In genomic region chr6:113842165-113842564, GRCh38 we compare ENCODE assay signal across 18 cellular contexts. TPM values are rescaled to one million over a fixed set of nuclear protein-coding genes. Genes with fewer than 3 reads are reported as not detected.
A peak's percentile ranks its signal among the peaks of the same experiment; 100 is the strongest.
DNase-seq lines count a peak whose midpoint lies in the region; ATAC-seq, FAIRE-seq and TF ChIP-seq lines count a peak whose summit lies in the region.
"Had no signal": no experiment of that assay in that cellular context is flagged by ENCODE, and none has a peak within 500 bp of the region (broad histone marks: within the 10 kb centered on the region; RNA-seq: fewer than 3 reads in every experiment).

No MANE protein-coding gene starts in this region.

- no peak overlapping the region for H3K4me3 Mint-ChIP-seq in astrocyte (ENCODE audit: unreplicated experiment)
- H3K4me3 Mint-ChIP-seq in immature natural killer cell: no peak overlapping the region
- H3K4me3 Mint-ChIP-seq in activated CD8-positive, alpha-beta T cell treated with anti-CD3 and anti-CD28 coated beads, Interleukin-2, amount 10 ng/mL, durations not matched to agents 7 days and 5 days: no peak overlapping the region
- H3K4me3 Mint-ChIP-seq: activated naive CD8-positive, alpha-beta T cell treated with anti-CD3 and anti-CD28 coated beads for 36 hours; endodermal cell; stimulated activated memory B cell treated with anti-CD40 and anti-IgM and Interleukin-4, amounts not matched to agents 10 μg/mL and 1 μg/mL and 100 μg/mL, for 72 hours had no signal

- no peaks in the 10 kb centered on the region for H3K27me3 Mint-ChIP-seq in astrocyte (ENCODE audit: low read depth, unreplicated experiment)
- H3K27me3 Mint-ChIP-seq in immature natural killer cell (ENCODE audit: low read depth in 3 of 3): peaks cover 0 to 4% (median 0%) of the 10 kb centered on the region in 3 donors
- H3K27me3 Mint-ChIP-seq in activated CD8-positive, alpha-beta T cell treated with anti-CD3 and anti-CD28 coated beads, Interleukin-2, amount 10 ng/mL, durations not matched to agents 7 days and 5 days (ENCODE audit: low read depth): peaks cover 15% of the 10 kb centered on the region
- H3K27me3 Mint-ChIP-seq: stimulated activated memory B cell treated with anti-CD40 and anti-IgM and Interleukin-4, amounts not matched to agents 10 μg/mL and 1 μg/mL and 100 μg/mL, for 72 hours had no signal

- no peak overlapping the region for H3K27ac ChIP-seq in astrocyte (ENCODE audit: low read depth, low read length)
- H3K27ac ChIP-seq: 22Rv1, upper lobe of right lung had no signal

- POLR2A ChIA-PET in activated CD8-positive, alpha-beta T cell treated with anti-CD3 and anti-CD28 coated beads, Interleukin-2, amount 10 ng/mL, durations not matched to agents 7 days and 5 days (lab: Charles Lee): no interaction called here

- H3K4me3 ChIP-seq in astrocyte (ENCODE audit: insufficient read depth, low read depth, low read length): no peak overlapping the region
- H3K4me3 ChIP-seq: upper lobe of right lung had no signal

- H3K27me3 ChIP-seq in astrocyte (ENCODE audit: insufficient read depth, low read length): no peaks in the 10 kb centered on the region
- H3K27me3 ChIP-seq: upper lobe of right lung had no signal

- no peaks in the 10 kb centered on the region for H3K36me3 Mint-ChIP-seq in astrocyte (ENCODE audit: low read depth, unreplicated experiment)
- no peaks in the 10 kb centered on the region for H3K36me3 Mint-ChIP-seq in immature natural killer cell
- H3K36me3 Mint-ChIP-seq in activated CD8-positive, alpha-beta T cell treated with anti-CD3 and anti-CD28 coated beads, Interleukin-2, amount 10 ng/mL, durations not matched to agents 7 days and 5 days (ENCODE audit: low read depth): no peaks in the 10 kb centered on the region
- H3K36me3 Mint-ChIP-seq: activated naive CD8-positive, alpha-beta T cell treated with anti-CD3 and anti-CD28 coated beads for 36 hours; stimulated activated memory B cell treated with anti-CD40 and anti-IgM and Interleukin-4, amounts not matched to agents 10 μg/mL and 1 μg/mL and 100 μg/mL, for 72 hours had no signal

- peak; percentile 71 for DNase-seq in A172 (ENCODE audit: low spot score)
- peak; percentile 93 for DNase-seq in astrocyte (ENCODE audit: low read depth)
- no peak for DNase-seq in immature natural killer cell
- no peak for DNase-seq in stimulated activated CD4-positive, alpha-beta T cell treated with anti-CD3 and anti-CD28 coated beads, Interleukin-4, amount 100 ng/mL, for 1 hour
- no peak for DNase-seq in activated CD4-positive, CD25-positive, alpha-beta regulatory T cell (lab: John Stamatoyannopoulos, UW)
- no peak for DNase-seq in activated CD8-positive, alpha-beta T cell treated with anti-CD3 and anti-CD28 coated beads, Interleukin-2, amount 10 ng/mL, durations not matched to agents 7 days and 5 days
- DNase-seq: activated CD4-positive, alpha-beta T cell treated with anti-CD3 and anti-CD28 coated beads for 1 hour; activated naive CD8-positive, alpha-beta T cell treated with anti-CD3 and anti-CD28 coated beads for 36 hours; activated T-cell treated with anti-CD3 and anti-CD28 coated beads for 4 hours; cerebellar nuclear complex; endodermal cell; NCI-H187 treated with DMSO at 0.1 percent for 48 hours; NCI-H526; upper lobe of right lung had no signal

- H3K4me1 ChIP-seq in astrocyte (ENCODE audit: insufficient read depth, low read length): no peaks in the 10 kb centered on the region
- H3K4me1 ChIP-seq: upper lobe of right lung had no signal

- H3K9me3 Mint-ChIP-seq in astrocyte (ENCODE audit: unreplicated experiment): no peaks in the 10 kb centered on the region
- H3K9me3 Mint-ChIP-seq in immature natural killer cell: no peaks in the 10 kb centered on the region
- no peaks in the 10 kb centered on the region for H3K9me3 Mint-ChIP-seq in activated CD8-positive, alpha-beta T cell treated with anti-CD3 and anti-CD28 coated beads, Interleukin-2, amount 10 ng/mL, durations not matched to agents 7 days and 5 days (ENCODE audit: insufficient read depth)
- H3K9me3 Mint-ChIP-seq: activated naive CD8-positive, alpha-beta T cell treated with anti-CD3 and anti-CD28 coated beads for 36 hours; endodermal cell; stimulated activated memory B cell treated with anti-CD40 and anti-IgM and Interleukin-4, amounts not matched to agents 10 μg/mL and 1 μg/mL and 100 μg/mL, for 72 hours had no signal

- no peaks in the 10 kb centered on the region for H4K20me1 ChIP-seq in astrocyte (ENCODE audit: insufficient read depth, low read length)

- peak; percentile 81 for ATAC-seq in GM18870 (IDR thresholded peaks at IDR 0.05; ENCODE audit: unreplicated experiment)
- ATAC-seq in HG03342 (IDR thresholded peaks at IDR 0.05; ENCODE audit: unreplicated experiment): peak; percentile 73
- no peak for ATAC-seq in activated CD8-positive, alpha-beta T cell treated with anti-CD3 and anti-CD28 coated beads, Interleukin-2, amount 10 ng/mL, durations not matched to agents 7 days and 5 days
- ATAC-seq: stimulated activated memory B cell treated with anti-CD40 and anti-IgM and Interleukin-4, amounts not matched to agents 10 μg/mL and 1 μg/mL and 100 μg/mL, for 72 hours; upper lobe of right lung had no signal

- TF ChIP-seq CTCF in astrocyte (IDR thresholded peaks at IDR 0.05; ENCODE audit: insufficient read depth, low read depth, low read length): no peak

- CTCF ChIA-PET in activated CD8-positive, alpha-beta T cell treated with anti-CD3 and anti-CD28 coated beads, Interleukin-2, amount 10 ng/mL, durations not matched to agents 7 days and 5 days (lab: Charles Lee): no interaction called here

- peak; percentile 84 for FAIRE-seq in astrocyte (lab: Jason Lieb, UNC)

- no peak overlapping the region for H2AFZ ChIP-seq in astrocyte (ENCODE audit: low read depth, low read length)

- no peak overlapping the region for H3K4me2 ChIP-seq in astrocyte (ENCODE audit: low read length)

- no peak overlapping the region for H3K9ac ChIP-seq in astrocyte (ENCODE audit: low read length)

- no peaks in the 10 kb centered on the region for H3K79me2 ChIP-seq in astrocyte (ENCODE audit: insufficient read depth, low read length)

- no peaks in the 10 kb centered on the region for H3K9me3 ChIP-seq in astrocyte (ENCODE audit: insufficient read depth, low read depth, low read length)
- H3K9me3 ChIP-seq: upper lobe of right lung had no signal

- H3K27ac Mint-ChIP-seq in astrocyte (ENCODE audit: unreplicated experiment) (peak overlapping the region; percentile 66), immature natural killer cell (no peak overlapping the region)
- no peak overlapping the region for H3K27ac Mint-ChIP-seq in activated CD8-positive, alpha-beta T cell treated with anti-CD3 and anti-CD28 coated beads, Interleukin-2, amount 10 ng/mL, durations not matched to agents 7 days and 5 days
- H3K27ac Mint-ChIP-seq: activated naive CD8-positive, alpha-beta T cell treated with anti-CD3 and anti-CD28 coated beads for 36 hours; endodermal cell; stimulated activated memory B cell treated with anti-CD40 and anti-IgM and Interleukin-4, amounts not matched to agents 10 μg/mL and 1 μg/mL and 100 μg/mL, for 72 hours had no signal

- H3K4me1 Mint-ChIP-seq in astrocyte (ENCODE audit: low read depth, unreplicated experiment) (peaks cover 19% of the 10 kb centered on the region), immature natural killer cell (no peaks in the 10 kb centered on the region)
- no peaks in the 10 kb centered on the region for H3K4me1 Mint-ChIP-seq in activated CD8-positive, alpha-beta T cell treated with anti-CD3 and anti-CD28 coated beads, Interleukin-2, amount 10 ng/mL, durations not matched to agents 7 days and 5 days (ENCODE audit: low read depth)
- H3K4me1 Mint-ChIP-seq: activated naive CD8-positive, alpha-beta T cell treated with anti-CD3 and anti-CD28 coated beads for 36 hours had no signal

- no peaks in the 10 kb centered on the region for H3K36me3 ChIP-seq in astrocyte (ENCODE audit: insufficient read depth, low read length)
- H3K36me3 ChIP-seq: upper lobe of right lung had no signal

RNA-seq across cellular contexts. Expression of gene MARCKS, which starts 15.0 kb away (rescaled TPM):
- total RNA-seq in A172 (2014; rRNA removed; shearing (Covaris generic)): 108 and 150 TPM in 2 replicates
- total RNA-seq in astrocyte: 240 and 261 TPM in 2 replicates
- under 1 TPM in 2 of 3 donors, not detected in 1; 0.04 to 0.12 TPM for polyA plus RNA-seq in immature natural killer cell
- under 1 TPM; 0.05 to 0.08 TPM for total RNA-seq in activated CD8-positive, alpha-beta T cell treated with anti-CD3 and anti-CD28 coated beads, Interleukin-2, amount 10 ng/mL, durations not matched to agents 7 days and 5 days

Comparison
In these comparisons a context has a peak if more than half of its experiments do, and no peak if none do; other contexts are left out.
1. DNase-seq: peak in A172 (single experiment) and astrocyte (single experiment); none in immature natural killer cell (0 of 3), stimulated activated CD4-positive, alpha-beta T cell treated with anti-CD3 and anti-CD28 coated beads, Interleukin-4, amount 100 ng/mL, for 1 hour (single experiment), activated CD4-positive, CD25-positive, alpha-beta regulatory T cell (0 of 4) and activated CD8-positive, alpha-beta T cell treated with anti-CD3 and anti-CD28 coated beads, Interleukin-2, amount 10 ng/mL, durations not matched to agents 7 days and 5 days (single experiment).
2. RNA of gene MARCKS, which starts 15.0 kb away (total RNA-seq): 240 to 261 TPM in astrocyte and 108 to 150 TPM in A172; 0.05 to 0.08 TPM in activated CD8-positive, alpha-beta T cell treated with anti-CD3 and anti-CD28 coated beads, Interleukin-2, amount 10 ng/mL, durations not matched to agents 7 days and 5 days; every median in the first group is over 100 times any median in the second.